8 cellular contexts compared by ENCODE assay signal in the genomic region with DNA sequence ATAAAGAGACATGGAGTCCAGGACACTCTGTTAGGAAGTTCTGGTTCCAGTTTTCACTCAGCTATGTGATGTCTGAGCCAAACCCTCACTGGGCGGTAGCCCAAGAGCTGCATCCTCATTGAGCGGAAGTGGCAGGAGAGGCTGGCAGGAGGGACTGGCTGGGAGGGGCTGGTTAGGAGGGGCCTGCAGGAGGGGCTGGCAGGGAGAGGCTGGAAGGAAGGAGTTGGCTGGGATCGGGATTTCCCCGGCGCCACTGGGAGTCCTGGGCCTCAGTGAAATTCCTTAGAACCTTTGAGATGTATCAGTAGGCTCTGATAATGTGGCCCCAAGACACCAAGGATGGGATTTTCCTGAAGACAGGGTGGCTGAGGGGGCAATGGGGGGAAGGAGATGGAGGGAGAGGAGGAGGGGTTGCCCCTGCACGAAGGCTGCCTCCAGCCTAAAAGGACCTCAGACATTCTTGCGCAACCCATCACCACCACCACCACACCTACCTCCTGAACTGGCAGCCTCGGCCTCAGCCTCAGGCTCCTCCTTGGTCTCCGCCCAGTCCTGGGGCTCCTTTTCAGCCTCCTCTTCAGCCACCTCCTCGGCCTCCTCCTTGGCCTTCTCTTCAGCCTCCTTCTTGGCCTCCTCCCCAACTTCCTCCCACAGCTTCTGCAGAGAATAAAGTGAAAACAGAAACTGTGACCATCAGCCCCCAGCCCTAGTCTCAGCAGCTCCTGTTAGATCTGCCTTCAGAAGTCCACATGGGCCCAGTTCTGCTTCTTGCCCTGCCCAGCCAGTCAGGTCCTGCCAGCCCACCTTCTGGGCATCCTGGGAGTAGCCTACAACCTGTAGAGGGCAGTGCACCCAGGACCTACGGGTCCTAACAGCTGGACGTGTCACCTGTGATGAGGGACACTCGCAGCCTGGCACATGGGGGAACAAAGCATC. TPM values are rescaled to one million over a fixed set of nuclear protein-coding genes. Genes with fewer than 3 reads are reported as not detected.
A peak's percentile ranks its signal among the peaks of the same experiment; 100 is the strongest.
DNase-seq lines count a peak whose midpoint lies in the region; ATAC-seq and TF ChIP-seq lines count a peak whose summit lies in the region.
"Had no signal": no experiment of that assay in that cellular context is flagged by ENCODE, and none has a peak within 500 bp of the region (broad histone marks: within the 10 kb centered on the region; RNA-seq: fewer than 3 reads in every experiment).

No MANE protein-coding gene starts in this region.

- H3K9me3 ChIP-seq in upper lobe of left lung, result no peaks in the 10 kb centered on the region

- peak overlapping the region; percentile 8; the same call in 1 of the 2 replicates for H3K27ac Mint-ChIP-seq in HFFc6

- peaks cover 27% of the 10 kb centered on the region for H3K27me3 Mint-ChIP-seq in HFFc6 (ENCODE audit: insufficient read depth)

- peaks cover 9 to 25% (median 14%) of the 10 kb centered on the region in 4 donors for H3K4me1 ChIP-seq in upper lobe of left lung

- no peak for TF ChIP-seq EP300 in upper lobe of left lung (IDR thresholded peaks at IDR 0.05)

- H3K36me3 ChIP-seq in upper lobe of left lung, result no peaks in the 10 kb centered on the region

- H3K4me3 ChIP-seq in upper lobe of left lung, result no peak overlapping the region
- H3K4me3 ChIP-seq: SK-N-MC had no signal

- TF ChIP-seq POLR2A in upper lobe of left lung (IDR thresholded peaks at IDR 0.05), result no peak

- WGBS in upper lobe of left lung, 2 donors, result 39 to 43% methylated on average over 10 to 13 of the region's 13 CpGs

- TF ChIP-seq CTCF in HFFc6 (IDR thresholded peaks at IDR 0.05) (peak; percentile 57; the same call in 1 of the 2 replicates), upper lobe of left lung (IDR thresholded peaks at IDR 0.05) (no peak)

- peak; percentile 38 for DNase-seq in HFFc6
- DNase-seq in anterior cingulate cortex (lab: John Stamatoyannopoulos, UW), result peak in 33 of 58 donors; percentile 7 to 53 (median 20)
- peak; percentile 29 for DNase-seq in hepatic stellate cell (ENCODE audit: low spot score)
- DNase-seq in upper lobe of left lung, result peak in 1 of 2 donors; percentile 85
- DNase-seq in NCI-H1694 (lab: John Stamatoyannopoulos, UW), result no peak

- no peaks in the 10 kb centered on the region for H3K27me3 ChIP-seq in upper lobe of left lung

- H3K27ac ChIP-seq in upper lobe of left lung, result peak overlapping the region; percentile 42 to 62 (median 54)
- H3K27ac ChIP-seq: SK-N-MC had no signal

- H3K36me3 Mint-ChIP-seq in HFFc6 (ENCODE audit: low read depth), result no peaks in the 10 kb centered on the region

- H3K9me3 Mint-ChIP-seq in HFFc6, result no peaks in the 10 kb centered on the region

- H3K4me3 Mint-ChIP-seq in HFFc6, result no peak overlapping the region

- ATAC-seq in upper lobe of left lung (ENCODE audit: low FRiP score in 2 of 2), result peak; percentile 84 to 88
- ATAC-seq in GM19035 (IDR thresholded peaks at IDR 0.05; ENCODE audit: unreplicated experiment), result no peak
- ATAC-seq in HG03354 (IDR thresholded peaks at IDR 0.05; ENCODE audit: poor library complexity, severe bottlenecking, unreplicated experiment), result no peak

- peaks cover 20% of the 10 kb centered on the region for H3K4me1 Mint-ChIP-seq in HFFc6 (ENCODE audit: low read depth)

RNA-seq across cellular contexts. Expression of gene CNGB1, which starts 31.7 kb away (rescaled TPM):
- total RNA-seq in HFFc6 (2021; fragmentation: NEBNext Ultra II Directional; extraction: Animal tissue kit (Norgen Biotek cat#: 25700)), result under 1 TPM in 1 of 6 experiments, not detected in 5; 0.02 TPM
- total RNA-seq in upper lobe of left lung, result under 1 TPM in 2 of 6 donors, not detected in 4; 0.06 to 0.39 TPM

Comparison
In these comparisons a context has a peak if more than half of its experiments do, and no peak if none do; other contexts are left out.
1. ATAC-seq: peak in upper lobe of left lung (2 of 2); none in GM19035 (single experiment) and HG03354 (single experiment).